In the genomic region with DNA sequence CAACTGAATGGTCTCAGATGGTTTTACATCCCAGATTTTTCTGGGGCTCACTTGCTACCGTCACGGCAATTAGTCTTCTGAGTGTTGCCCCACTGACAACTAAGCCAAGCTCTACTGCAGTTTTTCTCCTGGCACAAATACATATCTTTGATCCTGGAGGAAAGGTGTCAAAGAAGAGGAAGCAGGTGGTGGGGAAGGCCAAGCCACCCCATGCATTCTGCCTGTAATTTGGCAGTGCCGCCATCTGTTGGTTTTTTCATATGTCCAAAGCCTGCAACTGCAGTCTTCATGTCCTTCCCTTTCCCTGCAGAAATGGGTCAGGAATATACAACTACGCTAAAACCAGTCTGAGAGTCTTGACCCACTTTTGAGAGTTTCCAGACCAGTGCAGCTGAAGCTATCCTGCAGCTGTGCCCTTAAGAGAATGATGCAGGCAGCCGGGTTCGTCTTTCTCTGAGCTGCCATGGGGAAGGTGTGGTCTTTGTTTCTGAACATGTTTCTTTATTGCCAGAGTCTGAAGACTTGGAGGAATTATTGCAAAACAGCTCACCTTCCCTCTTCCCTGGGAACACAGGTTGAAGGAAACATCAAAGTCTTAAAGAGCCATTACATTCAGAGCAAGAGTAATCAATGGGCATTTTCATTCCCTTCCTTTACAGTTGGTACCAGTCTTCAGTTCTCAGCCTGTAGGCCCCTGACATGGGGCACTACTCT, we compare ENCODE assay signal across 17 cellular contexts.
A peak's percentile ranks its signal among the peaks of the same experiment; 100 is the strongest.
DNase-seq lines count a peak whose midpoint lies in the region; ATAC-seq and TF ChIP-seq lines count a peak whose summit lies in the region.
"Had no signal": no experiment of that assay in that cellular context is flagged by ENCODE, and none has a peak within 500 bp of the region (broad histone marks: within the 10 kb centered on the region; RNA-seq: fewer than 3 reads in every experiment).

No MANE protein-coding gene starts in this region.

- no TSS peak for BruUV-seq in OCI-LY7 (replicated peaks; lab: Mats Ljungman, UMichigan)

- DNase-seq in G401 (ENCODE audit: low spot score) (peak; percentile 19), OCI-LY7 (ENCODE audit: low spot score) (no peak), cerebellum (ENCODE audit: low spot score) (peak; percentile 10), left colon (no peak), NCI-H345 treated with DMSO at 0.1 percent for 48 hours (lab: John Stamatoyannopoulos, UW; ENCODE audit: unreplicated experiment) (no peak), Right ventricle myocardium inferior (ENCODE audit: missing footprints) (no peak)
- no peak for DNase-seq in naive thymus-derived CD4-positive, alpha-beta T cell
- DNase-seq: Calu3; CD4-positive, alpha-beta T cell; H9; NCI-H1436 treated with DMSO at 0.1 percent for 48 hours; NCI-H2029; NCI-H510A treated with DMSO at 0.1 percent for 48 hours; NCI-H82; SJCRH30 had no signal

- peaks cover 0 to 21% (median 0%) of the 10 kb centered on the region in 5 donors for H3K27me3 Mint-ChIP-seq in naive thymus-derived CD4-positive, alpha-beta T cell
- H3K27me3 Mint-ChIP-seq: CD4-positive, alpha-beta T cell had no signal

- H3K9me2 ChIP-seq in OCI-LY7 (ENCODE audit: insufficient read depth, low read length) = no peaks in the 10 kb centered on the region

- in situ Hi-C loops in G401 (cut with HindIII; ENCODE audit: low sequenced_read_pairs) = no loop called here

- H3K4me3 Mint-ChIP-seq in naive thymus-derived CD4-positive, alpha-beta T cell = no peak overlapping the region
- H3K4me3 Mint-ChIP-seq: CD4-positive, alpha-beta T cell; H9 had no signal

- no peaks in the 10 kb centered on the region for H3K36me3 ChIP-seq in OCI-LY7 (ENCODE audit: insufficient read depth, low read length)
- H3K36me3 ChIP-seq in naive thymus-derived CD4-positive, alpha-beta T cell (ENCODE audit: control insufficient read depth in 2 of 3, insufficient read depth in 3 of 3, low read length in 3 of 3) = no peaks in the 10 kb centered on the region
- H3K36me3 ChIP-seq: SJCRH30 had no signal

- H3K36me3 Mint-ChIP-seq in naive thymus-derived CD4-positive, alpha-beta T cell = no peaks in the 10 kb centered on the region

- CTCF ChIA-PET in OCI-LY7 (lab: Charles Lee; ENCODE audit: unreplicated experiment) = interaction anchor here (1.1 kb wide), 1 partner anchor 17 kb away, joined by 4 read pairs; no protein-coding TSS in a partner anchor
- CTCF ChIA-PET in naive thymus-derived CD4-positive, alpha-beta T cell (lab: Charles Lee) = interaction anchor here (0.5 to 0.6 kb wide), 2 partner anchors 103 to 491 kb away, joined by 3 read pairs; no protein-coding TSS in a partner anchor

- H3K9me3 ChIP-seq in OCI-LY7 (ENCODE audit: low read length) = no peaks in the 10 kb centered on the region
- no peaks in the 10 kb centered on the region for H3K9me3 ChIP-seq in naive thymus-derived CD4-positive, alpha-beta T cell (ENCODE audit: control insufficient read depth in 2 of 3, low read length in 3 of 3)
- H3K9me3 ChIP-seq: A549, SJCRH30 had no signal

- H2AFZ ChIP-seq in OCI-LY7 (ENCODE audit: low read length) = no peak overlapping the region

- no peak overlapping the region for H3K4me3 ChIP-seq in OCI-LY7 (ENCODE audit: low read depth, low read length, poor library complexity, severe bottlenecking)
- no peak overlapping the region for H3K4me3 ChIP-seq in naive thymus-derived CD4-positive, alpha-beta T cell (ENCODE audit: low read length)
- H3K4me3 ChIP-seq: A549, SJCRH30 had no signal

- H4K20me1 ChIP-seq in OCI-LY7 (ENCODE audit: insufficient read depth, low read length) = no peaks in the 10 kb centered on the region

- no peak overlapping the region for H3K27ac Mint-ChIP-seq in naive thymus-derived CD4-positive, alpha-beta T cell
- H3K27ac Mint-ChIP-seq: CD4-positive, alpha-beta T cell; H9 had no signal

- intact Hi-C loops in OCI-LY7 (cut with micrococcal nuclease; ENCODE audit: unreplicated experiment) (no loop called here), left colon (cut with DNase I, micrococcal nuclease) (no loop called here), Right ventricle myocardium inferior (cut with DNase I) (loop anchor here (5.0 kb wide), 1 partner anchor 132 kb away; no protein-coding TSS in a partner anchor)
- intact Hi-C loops in naive thymus-derived CD4-positive, alpha-beta T cell (cut with micrococcal nuclease) = no loop called here

- H3K27ac ChIP-seq in OCI-LY7 (ENCODE audit: low read depth, low read length, poor library complexity, severe bottlenecking) = no peak overlapping the region
- no peak overlapping the region for H3K27ac ChIP-seq in naive thymus-derived CD4-positive, alpha-beta T cell (ENCODE audit: low read depth, low read length)
- H3K27ac ChIP-seq: A549, SJCRH30 had no signal

- no peaks in the 10 kb centered on the region for H3K27me3 ChIP-seq in naive thymus-derived CD4-positive, alpha-beta T cell (ENCODE audit: control insufficient read depth in 2 of 2, insufficient read depth in 2 of 2, low read length in 2 of 2)
- H3K27me3 ChIP-seq: SJCRH30 had no signal

- peak; percentile 79 for ATAC-seq in left colon
- no peak for ATAC-seq in naive thymus-derived CD4-positive, alpha-beta T cell
- ATAC-seq in Right ventricle myocardium inferior = no peak
- ATAC-seq in GM19455 (IDR thresholded peaks at IDR 0.05; ENCODE audit: unreplicated experiment) = no peak
- ATAC-seq: A549 had no signal

- peaks cover 7% of the 10 kb centered on the region for H3K4me1 ChIP-seq in OCI-LY7 (ENCODE audit: insufficient read depth, low read length, poor library complexity, severe bottlenecking)
- H3K4me1 ChIP-seq in naive thymus-derived CD4-positive, alpha-beta T cell (ENCODE audit: control insufficient read depth in 2 of 2, insufficient read depth in 2 of 2, low read length in 2 of 2) = no peaks in the 10 kb centered on the region
- H3K4me1 ChIP-seq: A549, SJCRH30 had no signal

- POLR2A ChIA-PET in OCI-LY7 (lab: Charles Lee) = interaction anchor here (0.6 to 0.8 kb wide), 4 partner anchors 11 to 116 kb away, joined by 3 to 5 read pairs (median 4); no protein-coding TSS in a partner anchor
- POLR2A ChIA-PET in naive thymus-derived CD4-positive, alpha-beta T cell (lab: Charles Lee) = interaction anchor here (1.3 kb wide), 1 partner anchor 72 kb away, joined by 3 read pairs; no protein-coding TSS in a partner anchor

- no peaks in the 10 kb centered on the region for H3K79me2 ChIP-seq in OCI-LY7 (ENCODE audit: insufficient read depth, low read depth, low read length)

- H3K4me2 ChIP-seq in OCI-LY7 (ENCODE audit: low read length) = no peak overlapping the region
- H3K4me2 ChIP-seq: A549 had no signal

- H3K9me3 Mint-ChIP-seq in naive thymus-derived CD4-positive, alpha-beta T cell = no peaks in the 10 kb centered on the region
- H3K9me3 Mint-ChIP-seq: CD4-positive, alpha-beta T cell; H9 had no signal

- no peaks in the 10 kb centered on the region for H3K4me1 Mint-ChIP-seq in naive thymus-derived CD4-positive, alpha-beta T cell

- peak; percentile 21; the same call in 1 of the 2 replicates for TF ChIP-seq CTCF in OCI-LY7 (conservative IDR thresholded peaks at IDR 0.05; ENCODE audit: low read length)

Comparison
In these comparisons a context has a peak if more than half of its experiments do, and no peak if none do; other contexts are left out.
1. DNase-seq: peak in G401 (single experiment) and cerebellum (single experiment); none in OCI-LY7 (single experiment), left colon (0 of 2), NCI-H345 treated with DMSO at 0.1 percent for 48 hours (single experiment), naive thymus-derived CD4-positive, alpha-beta T cell (0 of 9) and Right ventricle myocardium inferior (single experiment).